20 cellular contexts compared by ENCODE assay signal in the genomic region with DNA sequence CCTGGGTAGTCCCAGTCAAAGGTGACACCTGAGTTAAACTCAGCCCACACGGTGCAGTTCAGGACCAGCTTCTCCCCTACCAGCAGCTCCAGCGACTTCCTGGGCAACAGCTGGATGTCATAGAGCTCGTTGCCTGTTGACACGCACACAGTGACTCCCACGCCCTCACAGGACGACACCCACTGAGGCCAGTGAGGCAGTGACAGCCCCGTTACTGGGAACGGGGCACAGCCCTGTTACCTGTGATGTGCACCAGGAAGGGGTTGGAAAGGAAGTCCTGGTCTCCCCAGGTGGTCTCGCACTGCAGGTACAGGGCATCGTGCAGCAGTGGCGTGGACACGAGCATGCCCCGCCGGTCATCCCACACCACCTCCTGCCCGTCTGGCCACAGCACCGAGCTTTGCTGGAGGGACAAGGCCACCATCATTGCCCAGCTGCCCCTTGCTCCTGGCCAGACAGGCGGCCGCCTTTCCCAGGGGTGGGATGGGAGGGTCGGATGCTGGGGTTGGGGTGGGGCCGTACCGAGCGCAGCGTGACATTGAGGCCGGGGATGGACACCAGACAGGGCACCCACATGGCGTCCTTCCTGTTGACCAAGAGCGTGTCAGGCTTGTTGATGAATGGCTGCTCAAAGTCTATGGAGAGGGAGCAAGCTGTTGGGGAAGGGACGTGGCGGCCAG. TPM values are rescaled to one million over a fixed set of nuclear protein-coding genes. Genes with fewer than 3 reads are reported as not detected.
DNase-seq lines count a peak whose midpoint lies in the region; ATAC-seq, FAIRE-seq and TF ChIP-seq lines count a peak whose summit lies in the region.
"Had no signal": no experiment of that assay in that cellular context is flagged by ENCODE, and none has a peak within 500 bp of the region (broad histone marks: within the 10 kb centered on the region; RNA-seq: fewer than 3 reads in every experiment).

No MANE protein-coding gene starts in this region.

- 85% methylated on average over 28 of the region's 28 CpGs for WGBS in right cardiac atrium

- peaks cover 0 to 2% of the 10 kb centered on the region in 2 donors for H3K27me3 Mint-ChIP-seq in T-cell

- no peak overlapping the region for H3K4me3 ChIP-seq in left ventricle myocardium inferior
- no peak overlapping the region for H3K4me3 ChIP-seq in right cardiac atrium (ENCODE audit: low read length)
- H3K4me3 ChIP-seq: A549, GM23338 had no signal

- no peaks in the 10 kb centered on the region for H3K36me3 ChIP-seq in left ventricle myocardium inferior

- no peaks in the 10 kb centered on the region for H3K36me3 Mint-ChIP-seq in T-cell
- H3K36me3 Mint-ChIP-seq: CD8-positive, alpha-beta T cell had no signal

- no peak overlapping the region for H3K4me3 Mint-ChIP-seq in T-cell
- H3K4me3 Mint-ChIP-seq: CD8-positive, alpha-beta T cell; GM23338 had no signal

- POLR2A ChIA-PET in T-cell (lab: Charles Lee), result no interaction called here

- H3K27me3 ChIP-seq in left ventricle myocardium inferior (ENCODE audit: low read depth), result peaks cover 24% of the 10 kb centered on the region
- H3K27me3 ChIP-seq in right cardiac atrium (ENCODE audit: control insufficient read depth, insufficient read depth), result no peaks in the 10 kb centered on the region

- peak; percentile 37 for DNase-seq in Right ventricle myocardium inferior (ENCODE audit: missing footprints)
- no peak for DNase-seq in left ventricle myocardium inferior
- peak in 2 of 3 donors; percentile 4 to 42 for DNase-seq in right cardiac atrium
- no peak for DNase-seq in left cardiac atrium
- peak; percentile 57 for DNase-seq in left kidney (ENCODE audit: low read depth, low spot score)
- no peak for DNase-seq in urothelium cell line (ENCODE audit: low spot score)
- no peak for DNase-seq in T-cell
- DNase-seq: AML-193; Calu3; CD8-positive, alpha-beta T cell; DMS79 treated with DMSO at 0.1 percent for 48 hours; GF-D8; H7 had no signal

- ATAC-seq in Right ventricle myocardium inferior, result no peak
- no peak for ATAC-seq in right cardiac atrium
- ATAC-seq in left cardiac atrium, result no peak
- ATAC-seq in T-cell (replicated peaks in 1 of 4), result no peak
- no peak for ATAC-seq in HG03520 (IDR thresholded peaks at IDR 0.05; ENCODE audit: unreplicated experiment)
- ATAC-seq: A549; CD8-positive, alpha-beta T cell; GM23338; HCT116; HepG2 had no signal

- intact Hi-C loops in Right ventricle myocardium inferior (cut with DNase I) (no loop called here), left ventricle myocardium inferior (cut with micrococcal nuclease) (no loop called here), right cardiac atrium (cut with DNase I) (no loop called here), left cardiac atrium (cut with DNase I) (no loop called here)

- no peak for TF ChIP-seq CTCF in left ventricle myocardium inferior (IDR thresholded peaks at IDR 0.05; ENCODE audit: borderline replicate concordance)

- CTCF ChIA-PET in T-cell (lab: Charles Lee), result no interaction called here

- H3K27ac ChIP-seq in left ventricle myocardium inferior (replicated peaks) (no peak overlapping the region), right cardiac atrium (ENCODE audit: low read length) (no peak overlapping the region)
- H3K27ac ChIP-seq: 22Rv1, A549 had no signal

- no peaks in the 10 kb centered on the region for H3K9me3 Mint-ChIP-seq in T-cell
- H3K9me3 Mint-ChIP-seq: CD8-positive, alpha-beta T cell had no signal

- peaks cover under 1 to 3% (median 3%) of the 10 kb centered on the region in 3 donors for H3K4me1 Mint-ChIP-seq in T-cell

- peak; percentile 48 for FAIRE-seq in urothelium cell line (lab: Jason Lieb, UNC)
- FAIRE-seq: A549, HepG2 had no signal

- H3K27ac Mint-ChIP-seq in T-cell, result no peak overlapping the region
- H3K27ac Mint-ChIP-seq: CD8-positive, alpha-beta T cell; GM23338 had no signal

- H3K9me3 ChIP-seq in left ventricle myocardium inferior (replicated peaks) (no peaks in the 10 kb centered on the region), right cardiac atrium (ENCODE audit: control insufficient read depth, low read length) (no peaks in the 10 kb centered on the region)
- H3K9me3 ChIP-seq: A549 had no signal

- H3K4me1 ChIP-seq in left ventricle myocardium inferior (peaks cover 9% of the 10 kb centered on the region), right cardiac atrium (ENCODE audit: control insufficient read depth, insufficient read depth, low read length) (no peaks in the 10 kb centered on the region)
- H3K4me1 ChIP-seq: A549 had no signal

RNA-seq across cellular contexts. Expression of a gene that starts 19.6 kb away (rescaled TPM):
- 5.5 TPM for total RNA-seq in Right ventricle myocardium inferior
- total RNA-seq in left ventricle myocardium inferior, result 6.1 TPM
- 1 to 10 TPM; 2.0 to 3.3 (median 3.3) TPM for total RNA-seq in right cardiac atrium
- polyA plus RNA-seq in right cardiac atrium, result 4.8 TPM
- 1 to 10 TPM; 5.6 to 8.2 TPM for total RNA-seq in left cardiac atrium
- total RNA-seq in T-cell, result 10 to 100 TPM in 1 of 5 donors, 1 to 10 TPM in 4; 5.0 to 11.6 (median 8.6) TPM
- total RNA-seq: Calu3, HepG2 had no signal
- polyA plus RNA-seq: HepG2 had no signal

RNA-seq across cellular contexts. Expression of a gene that starts 38.5 kb away (rescaled TPM):
- not detected for total RNA-seq in Right ventricle myocardium inferior
- not detected for total RNA-seq in left ventricle myocardium inferior
- total RNA-seq in right cardiac atrium, result not detected
- not detected for polyA plus RNA-seq in right cardiac atrium
- not detected for total RNA-seq in left cardiac atrium
- under 1 TPM in 2 of 5 donors, not detected in 3; 0.92 to 0.99 TPM for total RNA-seq in T-cell
- total RNA-seq: Calu3; CD8-positive, alpha-beta T cell; GM23338; H7; HepG2 had no signal
- polyA plus RNA-seq: A549, BJ, GM23338, HepG2 had no signal

Comparison
In these comparisons a context has a peak if more than half of its experiments do, and no peak if none do; other contexts are left out.
1. DNase-seq: peak in Right ventricle myocardium inferior (single experiment), right cardiac atrium (2 of 3) and left kidney (single experiment); none in left ventricle myocardium inferior (single experiment), left cardiac atrium (single experiment), urothelium cell line (single experiment) and T-cell (0 of 34).